ENCODE assay signal across 8 cellular contexts in genomic region chr4:46329118-46329976, GRCh38.
DNase-seq lines count a peak whose midpoint lies in the region; ATAC-seq, FAIRE-seq and TF ChIP-seq lines count a peak whose summit lies in the region.

No MANE protein-coding gene starts in this region.

- FAIRE-seq in GM12878 (lab: Jason Lieb, UNC) = no peak

- intact Hi-C loops in GM12878 (cut with micrococcal nuclease; ENCODE audit: unreplicated experiment) = loop anchor here (1.0 kb wide), 1 partner anchor 319 kb away; no protein-coding TSS in a partner anchor
- intact Hi-C loops in mucosa of descending colon (cut with DNase I, micrococcal nuclease) = no loop called here
- intact Hi-C loops in esophagus squamous epithelium (cut with DNase I) = no loop called here

- H2AFZ ChIP-seq in GM12878 (ENCODE audit: control insufficient read depth, low read depth, low read length) = no peak overlapping the region

- H3K9me3 ChIP-seq in GM12878 (replicated peaks; ENCODE audit: control insufficient read depth, insufficient read depth, low read length) (no peaks in the 10 kb centered on the region), mucosa of descending colon (no peaks in the 10 kb centered on the region), esophagus squamous epithelium (no peaks in the 10 kb centered on the region)

- H3K36me3 ChIP-seq in GM12878 (ENCODE audit: control insufficient read depth in 2 of 2, insufficient read depth in 2 of 2, low read length in 1 of 2) (no peaks in the 10 kb centered on the region), mucosa of descending colon (ENCODE audit: low read depth) (no peaks in the 10 kb centered on the region), esophagus squamous epithelium (no peaks in the 10 kb centered on the region)

- no peaks in the 10 kb centered on the region for H3K27me3 ChIP-seq in GM12878 (replicated peaks in 1 of 2; ENCODE audit: control insufficient read depth in 2 of 2, insufficient read depth in 2 of 2, low read length in 1 of 2)
- no peaks in the 10 kb centered on the region for H3K27me3 ChIP-seq in esophagus squamous epithelium

- POLR2A ChIA-PET in GM12878 (lab: Charles Lee) = no interaction called here

- SMC1A ChIA-PET in GM12878 (lab: Charles Lee; ENCODE audit: uncharacterized antibody, unreplicated experiment) = interaction anchor here (0.9 to 2.4 kb wide), 4 partner anchors 9 to 602 kb away, joined by 3 to 17 read pairs (median 4); no protein-coding TSS in a partner anchor

- in situ Hi-C loops in ACHN (cut with HindIII; ENCODE audit: low pct_ligation_motif_present, low pct_unique_long_range_greater_than_20kb, low sequenced_read_pairs) = no loop called here
- in situ Hi-C loops in GM12878 (cut with MboI) = no loop called here

- H3K4me3 ChIP-seq in GM12878 = no peak overlapping the region
- H3K4me3 ChIP-seq in mucosa of descending colon = no peak overlapping the region
- H3K4me3 ChIP-seq in esophagus squamous epithelium = no peak overlapping the region

- H3K27ac ChIP-seq in GM12878 (ENCODE audit: control insufficient read depth, insufficient read depth) = no peak overlapping the region
- H3K27ac ChIP-seq in esophagus squamous epithelium = no peak overlapping the region

- no peak for TF ChIP-seq EP300 in GM12878 (IDR thresholded peaks at IDR 0.05; ENCODE audit: borderline replicate concordance in 1 of 2, control insufficient read depth in 1 of 2, low read depth in 2 of 2, low read length in 2 of 2)

- 3% methylated on average over 2 of the region's 2 CpGs for WGBS in GM12878 (ENCODE audit: insufficient coverage, insufficient replicate concordance, low lambda C conversion rate, missing lambda C conversion rate)
- WGBS in esophagus squamous epithelium, 2 donors = 3 to 4% methylated on average over 2 of the region's 2 CpGs

- peak; percentile 85 for ATAC-seq in GM12878
- ATAC-seq in mucosa of descending colon = peak; percentile 79
- ATAC-seq in GM21526 (IDR thresholded peaks at IDR 0.05; ENCODE audit: low FRiP score, unreplicated experiment) = no peak

- H3K4me1 ChIP-seq in GM12878 (ENCODE audit: control insufficient read depth, insufficient read depth, low read length) = no peaks in the 10 kb centered on the region
- H3K4me1 ChIP-seq in mucosa of descending colon (ENCODE audit: low read depth) = no peaks in the 10 kb centered on the region
- no peaks in the 10 kb centered on the region for H3K4me1 ChIP-seq in esophagus squamous epithelium

- no TSS peak for BruUV-seq in GM12878 (replicated peaks; lab: Mats Ljungman, UMichigan)

- H3K79me2 ChIP-seq in GM12878 (ENCODE audit: control insufficient read depth, insufficient read depth, low read length) = no peaks in the 10 kb centered on the region

- no peaks in the 10 kb centered on the region for H4K20me1 ChIP-seq in GM12878 (ENCODE audit: control insufficient read depth, insufficient read depth)

- RAD21 ChIA-PET in GM12878 (lab: Charles Lee; ENCODE audit: unreplicated experiment) = interaction anchor here (0.7 to 2.8 kb wide), 3 partner anchors 319 to 793 kb away, joined by 3 to 29 read pairs (median 3); no protein-coding TSS in a partner anchor

- TF ChIP-seq RAD21 in GM12878 (IDR thresholded peaks at IDR 0.05; ENCODE audit: insufficient read depth, low read depth, low read length) = peak; percentile 55

- TF ChIP-seq CTCF in GM20000 (IDR thresholded peaks at IDR 0.05; ENCODE audit: extremely low read depth, missing control alignments) = peak; percentile 13
- peak; percentile 46 to 52 (median 47); a peak in 3 of 6 replicates for TF ChIP-seq CTCF in GM12878 (IDR thresholded peaks at IDR 0.05 in 2 of 3, conservative IDR thresholded peaks at IDR 0.05 in 1 of 3; ENCODE audit: control insufficient read depth in 2 of 3, extremely low read depth in 1 of 3, insufficient read depth in 1 of 3, low read depth in 3 of 3, low read length in 3 of 3)
- TF ChIP-seq CTCF in mucosa of descending colon (IDR thresholded peaks at IDR 0.05) = peak; percentile 26
- TF ChIP-seq CTCF in esophagus squamous epithelium (IDR thresholded peaks at IDR 0.05) = no peak

- CTCF ChIA-PET in GM12878 (lab: Yijun Ruan, JAX) = interaction anchor here (0.7 to 4.4 kb wide), 9 partner anchors 13 to 1604 kb away, joined by 3 to 41 read pairs (median 4); no protein-coding TSS in a partner anchor

- H3K4me2 ChIP-seq in GM12878 (ENCODE audit: control insufficient read depth, insufficient read depth) = no peak overlapping the region

- TF ChIP-seq POLR2A in GM12878 (IDR thresholded peaks at IDR 0.05; ENCODE audit: low read depth, low read length) (no peak), esophagus squamous epithelium (IDR thresholded peaks at IDR 0.05) (no peak)

- no peak overlapping the region for H3K9ac ChIP-seq in GM12878 (ENCODE audit: control insufficient read depth, insufficient read depth, low read length)

- peak; percentile 50 for DNase-seq in ACHN
- DNase-seq in GM20000 (ENCODE audit: low spot score) = peak; percentile 4
- DNase-seq in NCI-H146 (lab: John Stamatoyannopoulos, UW) = peak; percentile 18
- DNase-seq in GM12878 (ENCODE audit: low read depth, low spot score) = no peak
- DNase-seq in mucosa of descending colon = peak in 1 of 3 donors; percentile 71
- DNase-seq in GM19238 (ENCODE audit: insufficient read length, low spot score) = no peak
- DNase-seq in esophagus squamous epithelium (lab: John Stamatoyannopoulos, UW) = no peak

TF ChIP-seq in GM12878, 131 proteins besides CTCF, POLR2A, EP300 and RAD21:
- TF ChIP-seq ZBTB33 (IDR thresholded peaks at IDR 0.05) (no peak), BMI1 (IDR thresholded peaks at IDR 0.05; ENCODE audit: borderline replicate concordance) (no peak), PAX5 (IDR thresholded peaks at IDR 0.05; ENCODE audit: borderline replicate concordance, low read depth, low read length) (no peak), CREM (IDR thresholded peaks at IDR 0.05; ENCODE audit: low read depth) (no peak), ZNF24 (IDR thresholded peaks at IDR 0.05) (no peak)

Comparison
In these comparisons a context has a peak if more than half of its experiments do, and no peak if none do; other contexts are left out.
1. DNase-seq: peak in ACHN (single experiment), GM20000 (single experiment) and NCI-H146 (single experiment); none in GM12878 (single experiment), GM19238 (single experiment) and esophagus squamous epithelium (single experiment).
2. CTCF ChIP-seq: peak in GM20000 (single experiment), GM12878 (3 of 3) and mucosa of descending colon (single experiment); none in esophagus squamous epithelium (0 of 6).